20 cellular contexts compared by ENCODE assay signal in genomic region chr6:56677559-56677958, GRCh38. TPM values are rescaled to one million over a fixed set of nuclear protein-coding genes. Genes with fewer than 3 reads are reported as not detected.
DNase-seq lines count a peak whose midpoint lies in the region; TF ChIP-seq lines count a peak whose summit lies in the region.
"Had no signal": no experiment of that assay in that cellular context is flagged by ENCODE, and none has a peak within 500 bp of the region (broad histone marks: within the 10 kb centered on the region; RNA-seq: fewer than 3 reads in every experiment).

No MANE protein-coding gene starts in this region.

- H3K27me3 ChIP-seq in mammary epithelial cell (ENCODE audit: insufficient read depth, low read length) (no peaks in the 10 kb centered on the region), right atrium auricular region (no peaks in the 10 kb centered on the region), BE2C (no peaks in the 10 kb centered on the region)
- H3K27me3 ChIP-seq: testis had no signal

- H3K27ac ChIP-seq in mammary epithelial cell (ENCODE audit: insufficient read depth, low read depth, low read length) = no peak overlapping the region
- H3K27ac ChIP-seq in right atrium auricular region = peak overlapping the region; percentile 28 to 58
- H3K27ac ChIP-seq: testis had no signal

- dilution Hi-C loops in mammary epithelial cell (cut with HindIII; ENCODE audit: low sequenced_read_pairs) = no loop called here

- DNase-seq in AG10803 (ENCODE audit: low read depth) = peak; percentile 56
- peak; percentile 67 for DNase-seq in HT1080 (ENCODE audit: low read depth)
- peak; percentile 42 for DNase-seq in mammary epithelial cell
- DNase-seq in right atrium auricular region (ENCODE audit: low spot score) = no peak
- no peak for DNase-seq in BE2C
- no peak for DNase-seq in RPMI8226
- no peak for DNase-seq in cerebellar nuclear complex (lab: John Stamatoyannopoulos, UW)
- no peak for DNase-seq in NCI-H446 (lab: John Stamatoyannopoulos, UW)
- DNase-seq: activated B cell treated with CpG ODN at 0.5 μM for 24 hours; activated CD8-positive, alpha-beta T cell treated with anti-CD3 and anti-CD28 coated beads for 36 hours; activated naive CD4-positive, alpha-beta T cell treated with anti-CD3 and anti-CD28 coated beads, Interleukin-2, amount 10 ng/mL, durations not matched to agents 7 days and 5 days; activated T-cell treated with anti-CD3 and anti-CD28 coated beads, Interleukin-2, amount 50 U/mL, for 24 hours; aorta; cortex of kidney; NCI-H1092 treated with DMSO at 0.1 percent for 48 hours; NCI-H2081; NCI-H524; SIG-M5; T-helper 17 cell; testis had no signal

- CTCF ChIA-PET in mammary epithelial cell (lab: Charles Lee; ENCODE audit: low non-redundant PET) = no interaction called here

- H3K36me3 ChIP-seq in mammary epithelial cell (ENCODE audit: insufficient read depth, low read length) (no peaks in the 10 kb centered on the region), right atrium auricular region (no peaks in the 10 kb centered on the region), BE2C (no peaks in the 10 kb centered on the region)

- no peak overlapping the region for H3K4me3 ChIP-seq in AG10803 (ENCODE audit: low read length)
- no peak overlapping the region for H3K4me3 ChIP-seq in mammary epithelial cell (replicated peaks in 1 of 3; ENCODE audit: insufficient read depth in 1 of 3, low read depth in 2 of 3, low read length in 3 of 3)
- H3K4me3 ChIP-seq in right atrium auricular region = no peak overlapping the region
- no peak overlapping the region for H3K4me3 ChIP-seq in BE2C (ENCODE audit: low read depth, low read length)
- H3K4me3 ChIP-seq: testis had no signal

- H4K20me1 ChIP-seq in mammary epithelial cell (ENCODE audit: insufficient read depth, low read length) = no peaks in the 10 kb centered on the region

- no peak overlapping the region for H2AFZ ChIP-seq in mammary epithelial cell (ENCODE audit: low read depth, low read length)

- no peak overlapping the region for H3K4me2 ChIP-seq in mammary epithelial cell (ENCODE audit: insufficient read depth, low read depth, low read length)

- H3K4me1 ChIP-seq in mammary epithelial cell (ENCODE audit: insufficient read depth, low read length) = peaks cover 11% of the 10 kb centered on the region
- peaks cover 0 to 12% of the 10 kb centered on the region in 2 donors for H3K4me1 ChIP-seq in right atrium auricular region
- no peaks in the 10 kb centered on the region; the same call in 1 of the 2 replicates for H3K4me1 ChIP-seq in BE2C
- H3K4me1 ChIP-seq: testis had no signal

- H3K9ac ChIP-seq in mammary epithelial cell (ENCODE audit: insufficient read depth, low read length) = no peak overlapping the region

- intact Hi-C loops in mammary epithelial cell (cut with micrococcal nuclease) = no loop called here

- TF ChIP-seq CTCF in AG10803 (conservative IDR thresholded peaks at IDR 0.05; ENCODE audit: low read length) = no peak
- no peak for TF ChIP-seq CTCF in mammary epithelial cell (conservative IDR thresholded peaks at IDR 0.05 in 1 of 2, IDR thresholded peaks at IDR 0.05 in 1 of 2; ENCODE audit: extremely low read depth in 1 of 2, insufficient read depth in 1 of 2, low read depth in 1 of 2, low read length in 2 of 2)
- TF ChIP-seq CTCF in right atrium auricular region (IDR thresholded peaks at IDR 0.05) = no peak
- no peak for TF ChIP-seq CTCF in BE2C (IDR thresholded peaks at IDR 0.05; ENCODE audit: low read depth, low read length)

- no TSS peak for BruUV-seq in mammary epithelial cell (replicated peaks; lab: Mats Ljungman, UMichigan)

- peaks cover 15% of the 10 kb centered on the region for H3K79me2 ChIP-seq in mammary epithelial cell (ENCODE audit: insufficient read depth, low read length)

- in situ Hi-C loops in mammary epithelial cell (cut with MboI; ENCODE audit: low sequenced_read_pairs in 2 of 2) = no loop called here

- H3K9me3 ChIP-seq in mammary epithelial cell (replicated peaks; ENCODE audit: insufficient read depth, low read length) = no peaks in the 10 kb centered on the region
- no peaks in the 10 kb centered on the region for H3K9me3 ChIP-seq in right atrium auricular region
- H3K9me3 ChIP-seq in BE2C = no peaks in the 10 kb centered on the region
- H3K9me3 ChIP-seq: testis had no signal

RNA-seq across cellular contexts. Expression of gene DST, which starts 34.9 kb away (rescaled TPM):
- total RNA-seq in HT1080 (2014; rRNA removed; shearing (Covaris generic)) = 98.5 and 114 TPM in 2 replicates
- 22.7 and 25.3 TPM in 2 replicates for polyA plus RNA-seq in HT1080 (2015; cell fraction: cytosol; rRNA removed)
- polyA plus RNA-seq in HT1080 (2015; cell fraction: nucleus; rRNA removed) = 432 and 470 TPM in 2 replicates
- total RNA-seq in mammary epithelial cell (1,000 to 10,000 TPM in 1 of 2 donors, 100 to 1,000 TPM in 1; 535 to 1,158 TPM), right atrium auricular region (100 to 1,000 TPM; 257 to 285 TPM)
- polyA plus RNA-seq in mammary epithelial cell = 120 TPM
- 464 TPM for polyA minus RNA-seq in mammary epithelial cell
- 91.0 TPM for polyA plus RNA-seq in BE2C (2012; ENCODE audit: insufficient read depth, insufficient read length, low read depth)

Comparison
In these comparisons a context has a peak if more than half of its experiments do, and no peak if none do; other contexts are left out.
1. DNase-seq: peak in AG10803 (single experiment), HT1080 (single experiment) and mammary epithelial cell (single experiment); none in right atrium auricular region (single experiment), BE2C (single experiment), RPMI8226 (single experiment), cerebellar nuclear complex (0 of 2) and NCI-H446 (0 of 2).